ENCODE assay signal across 8 cellular contexts in genomic region chr14:73752297-73752992, GRCh38. TPM values are rescaled to one million over a fixed set of nuclear protein-coding genes. Genes with fewer than 3 reads are reported as not detected.
A peak's percentile ranks its signal among the peaks of the same experiment; 100 is the strongest.
DNase-seq lines count a peak whose midpoint lies in the region; ATAC-seq and TF ChIP-seq lines count a peak whose summit lies in the region.

No MANE protein-coding gene starts in this region.

- WGBS in endodermal cell (ENCODE audit: insufficient coverage in 1 of 2, insufficient read length in 1 of 2), 2 experiments = 86 to 100% methylated on average over 3 to 7 of the region's 7 CpGs

- no peaks in the 10 kb centered on the region for H3K9me3 Mint-ChIP-seq in stimulated activated naive CD8-positive, alpha-beta T cell treated with anti-CD3 and anti-CD28 coated beads, Interleukin-15, Interleukin-2, amounts not matched to agents 100 ng/mL and 50 ng/mL, for 24 hours
- H3K9me3 Mint-ChIP-seq in endodermal cell = no peaks in the 10 kb centered on the region

- peaks cover 100% of the 10 kb centered on the region for H3K4me1 Mint-ChIP-seq in stimulated activated naive CD8-positive, alpha-beta T cell treated with anti-CD3 and anti-CD28 coated beads, Interleukin-15, Interleukin-2, amounts not matched to agents 100 ng/mL and 50 ng/mL, for 24 hours (ENCODE audit: low read depth)
- peaks cover 49% of the 10 kb centered on the region for H3K4me1 Mint-ChIP-seq in endodermal cell

- H3K27me3 Mint-ChIP-seq in stimulated activated naive CD8-positive, alpha-beta T cell treated with anti-CD3 and anti-CD28 coated beads, Interleukin-15, Interleukin-2, amounts not matched to agents 100 ng/mL and 50 ng/mL, for 24 hours = no peaks in the 10 kb centered on the region
- H3K27me3 Mint-ChIP-seq in endodermal cell (ENCODE audit: insufficient read depth) = no peaks in the 10 kb centered on the region

- no peak for ATAC-seq in stimulated activated naive CD8-positive, alpha-beta T cell treated with anti-CD3 and anti-CD28 coated beads, Interleukin-15, Interleukin-2, amounts not matched to agents 100 U/mL and 50 U/mL, for 24 hours
- no peak for ATAC-seq in HG03139 (IDR thresholded peaks at IDR 0.05; ENCODE audit: unreplicated experiment)

- no peak for DNase-seq in stimulated activated naive CD8-positive, alpha-beta T cell treated with anti-CD3 and anti-CD28 coated beads, Interleukin-15, Interleukin-2, amounts not matched to agents 100 U/mL and 50 U/mL, for 24 hours
- DNase-seq in endodermal cell (no peak), myocyte (ENCODE audit: low read depth) (peak; percentile 98), DMS114 treated with DMSO at 0.1 percent for 48 hours (lab: John Stamatoyannopoulos, UW; ENCODE audit: unreplicated experiment) (no peak), NCI-H187 (lab: John Stamatoyannopoulos, UW) (no peak)

- TF ChIP-seq CTCF in VCaP (conservative IDR thresholded peaks at IDR 0.05) (peak; percentile 43), endodermal cell (conservative IDR thresholded peaks at IDR 0.05) (peak; percentile 65)

- H3K36me3 ChIP-seq in endodermal cell (ENCODE audit: control insufficient read depth, insufficient read depth, low read length) = no peaks in the 10 kb centered on the region

- H3K27me3 ChIP-seq in endodermal cell (ENCODE audit: control insufficient read depth, insufficient read depth, low read length, poor library complexity, severe bottlenecking) = no peaks in the 10 kb centered on the region

- no peak overlapping the region for H3K4me3 ChIP-seq in endodermal cell (ENCODE audit: low read length)

- peak overlapping the region; percentile 95 for H3K27ac Mint-ChIP-seq in stimulated activated naive CD8-positive, alpha-beta T cell treated with anti-CD3 and anti-CD28 coated beads, Interleukin-15, Interleukin-2, amounts not matched to agents 100 ng/mL and 50 ng/mL, for 24 hours
- no peak overlapping the region for H3K27ac Mint-ChIP-seq in endodermal cell

- H3K27ac ChIP-seq in VCaP (peak overlapping the region; percentile 97), endodermal cell (ENCODE audit: low read depth, low read length) (no peak overlapping the region)

- H3K9me3 ChIP-seq in endodermal cell (ENCODE audit: control insufficient read depth, low read length) = no peaks in the 10 kb centered on the region

- peak overlapping the region; percentile 21 for H3K4me3 Mint-ChIP-seq in stimulated activated naive CD8-positive, alpha-beta T cell treated with anti-CD3 and anti-CD28 coated beads, Interleukin-15, Interleukin-2, amounts not matched to agents 100 ng/mL and 50 ng/mL, for 24 hours
- no peak overlapping the region for H3K4me3 Mint-ChIP-seq in endodermal cell

- peaks cover 22% of the 10 kb centered on the region for H3K36me3 Mint-ChIP-seq in stimulated activated naive CD8-positive, alpha-beta T cell treated with anti-CD3 and anti-CD28 coated beads, Interleukin-15, Interleukin-2, amounts not matched to agents 100 ng/mL and 50 ng/mL, for 24 hours (ENCODE audit: low read depth)
- no peaks in the 10 kb centered on the region for H3K36me3 Mint-ChIP-seq in endodermal cell (ENCODE audit: low read depth)

- H3K4me1 ChIP-seq in endodermal cell (ENCODE audit: control insufficient read depth, insufficient read depth, low read length) = peaks cover 9% of the 10 kb centered on the region

- H3K9ac ChIP-seq in endodermal cell (ENCODE audit: extremely low read depth, low read length, poor library complexity, severe bottlenecking) = no peak overlapping the region

RNA-seq across cellular contexts. Expression of gene PNMA1, which starts 38.3 kb away (rescaled TPM):
- total RNA-seq in endodermal cell (10 to 100 TPM; 66.9 to 70.4 TPM), myocyte (26.4 and 29.0 TPM in 2 replicates)
- polyA plus RNA-seq in endodermal cell (2013, experiment 1 of 2) = 114 TPM
- polyA plus RNA-seq in endodermal cell (2013, experiment 2 of 2) = 103 TPM
- 144 TPM for polyA plus RNA-seq in myocyte (2012)
